ENCODE assay signal across 1 cellular context in genomic region chr2:117814417-117815264, GRCh38.
TF ChIP-seq lines count a peak whose summit lies in the region.

DDX18 (plus strand) TSS chr2:117814691; CDS start chr2:117814778, 87 bp downstream.

TF ChIP-seq in K562, 482 proteins besides CTCF, POLR2A, EP300 and RAD21 (continued from another document and continues in another):
- TF ChIP-seq MGA (IDR thresholded peaks at IDR 0.05) (0 out of 2 replicates have a peak, but pooled peaks have one; percentile 17), ZNF384 (IDR thresholded peaks at IDR 0.05; ENCODE audit: low read depth, low read length) (peak; percentile 37; the same call in 1 of the 2 replicates), ZNF436 (CRISPR knock-in tag; IDR thresholded peaks at IDR 0.05) (no peak), POU5F1 (IDR thresholded peaks at IDR 0.05; ENCODE audit: borderline replicate concordance, low read depth, low read length, partially characterized antibody) (no peak), RBM22 (IDR thresholded peaks at IDR 0.05; ENCODE audit: low read depth, low read length, poor library complexity, severe bottlenecking) (no peak), TCFL5 (CRISPR knock-in tag; conservative IDR thresholded peaks at IDR 0.05) (no peak), RBM14 (IDR thresholded peaks at IDR 0.05; ENCODE audit: borderline replicate concordance, insufficient read depth, low read depth, low read length) (no peak), CREB3 (tag; conservative IDR thresholded peaks at IDR 0.05; ENCODE audit: low read depth) (no peak), RNF219 (CRISPR knock-in tag; IDR thresholded peaks at IDR 0.05) (no peak), YBX1 (IDR thresholded peaks at IDR 0.05) (no peak), SP1 (CRISPR knock-in tag; IDR thresholded peaks at IDR 0.05) (peak; percentile 87), MAX (CRISPR knock-in tag; IDR thresholded peaks at IDR 0.05) (peak; percentile 96), ZNF766 (CRISPR knock-in tag; conservative IDR thresholded peaks at IDR 0.05) (no peak), SREBF1 (IDR thresholded peaks at IDR 0.05; ENCODE audit: borderline replicate concordance, low read depth, low read length) (no peak), PHB2 (IDR thresholded peaks at IDR 0.05; ENCODE audit: low read depth) (no peak), ZNF695 (CRISPR knock-in tag; IDR thresholded peaks at IDR 0.05) (no peak), ZNF277 (CRISPR knock-in tag; IDR thresholded peaks at IDR 0.05; ENCODE audit: borderline replicate concordance) (no peak), SRSF3 (IDR thresholded peaks at IDR 0.05; ENCODE audit: insufficient read depth, low read length) (no peak), HBP1 (CRISPR knock-in tag; IDR thresholded peaks at IDR 0.05) (0 out of 2 replicates have a peak, but pooled peaks have one; percentile 66), NFXL1 (CRISPR knock-in tag; IDR thresholded peaks at IDR 0.05) (no peak), FOXK2 (conservative IDR thresholded peaks at IDR 0.05 in 1 of 2, IDR thresholded peaks at IDR 0.05 in 1 of 2; ENCODE audit: low read depth in 2 of 2) (peak; percentile 86 to 92), PML (IDR thresholded peaks at IDR 0.05; ENCODE audit: low read length) (peak; percentile 74), CEBPZ (IDR thresholded peaks at IDR 0.05; ENCODE audit: borderline replicate concordance, low read depth, low read length) (no peak), STAT5B (CRISPR knock-in tag; IDR thresholded peaks at IDR 0.05) (no peak), TCF7 (IDR thresholded peaks at IDR 0.05; ENCODE audit: borderline replicate concordance) (no peak), USF2 (CRISPR knock-in tag; IDR thresholded peaks at IDR 0.05) (peak; percentile 72), ZNF551 (CRISPR knock-in tag; IDR thresholded peaks at IDR 0.05) (no peak), MAFF (IDR thresholded peaks at IDR 0.05; ENCODE audit: low read length) (no peak), CHD4 (IDR thresholded peaks at IDR 0.05; ENCODE audit: insufficient read depth, insufficient replicate concordance, low read depth, low read length, poor library complexity, severe bottlenecking) (no peak), KDM5B (IDR thresholded peaks at IDR 0.05; ENCODE audit: insufficient replicate concordance, low read depth, low read length) (peak; percentile 84), ZNF398 (CRISPR knock-in tag; IDR thresholded peaks at IDR 0.05) (no peak), CBX3 (IDR thresholded peaks at IDR 0.05; ENCODE audit: borderline replicate concordance in 1 of 2, low read length in 2 of 2) (peak in 1 of 2 experiments; percentile 91; a peak in 2 of 3 replicates), MIER1 (IDR thresholded peaks at IDR 0.05; ENCODE audit: low read depth) (no peak)
